Comparison of ENCODE assay signal across 1 cellular context in genomic region chr1:59421232-59421920, GRCh38.
TF ChIP-seq lines count a peak whose summit lies in the region.

No MANE protein-coding gene starts in this region.

TF ChIP-seq in GM23338, 12 proteins besides CTCF, POLR2A, EP300 and RAD21:
- no peak for TF ChIP-seq ZNF462 (CRISPR knock-in tag; IDR thresholded peaks at IDR 0.05)
- TF ChIP-seq JUNB (IDR thresholded peaks at IDR 0.05; ENCODE audit: unreplicated experiment) = no peak
- TF ChIP-seq NANOG (IDR thresholded peaks at IDR 0.05; ENCODE audit: borderline replicate concordance) = no peak
- TF ChIP-seq EZH2 (IDR thresholded peaks at IDR 0.05; ENCODE audit: low read depth, unreplicated experiment) = no peak
- TF ChIP-seq POLR2AphosphoS5 (IDR thresholded peaks at IDR 0.05; ENCODE audit: low read depth) = no peak
- TF ChIP-seq CREB1 (CRISPR knock-in tag; IDR thresholded peaks at IDR 0.05; ENCODE audit: low read depth) = no peak
- no peak for TF ChIP-seq ZNF114 (CRISPR knock-in tag; IDR thresholded peaks at IDR 0.05)
- no peak for TF ChIP-seq ETS1 (IDR thresholded peaks at IDR 0.05)
- no peak for TF ChIP-seq EZH2phosphoT487 (IDR thresholded peaks at IDR 0.05; ENCODE audit: unreplicated experiment)
- no peak for TF ChIP-seq ZNF331 (CRISPR knock-in tag; IDR thresholded peaks at IDR 0.05; ENCODE audit: low read depth)
- TF ChIP-seq STAT1 (IDR thresholded peaks at IDR 0.05; ENCODE audit: unreplicated experiment) = no peak
- no peak for TF ChIP-seq REST (IDR thresholded peaks at IDR 0.05; ENCODE audit: unreplicated experiment)
